ENCODE assay signal across 12 cellular contexts in genomic region chr2:203891474-203891873, GRCh38. TPM values are rescaled to one million over a fixed set of nuclear protein-coding genes. Genes with fewer than 3 reads are reported as not detected.
DNase-seq lines count a peak whose midpoint lies in the region; ATAC-seq and TF ChIP-seq lines count a peak whose summit lies in the region.
"Had no signal": no experiment of that assay in that cellular context is flagged by ENCODE, and none has a peak within 500 bp of the region (broad histone marks: within the 10 kb centered on the region; RNA-seq: fewer than 3 reads in every experiment).

No MANE protein-coding gene starts in this region.

- no peak overlapping the region for H3K4me3 ChIP-seq in NB4 (ENCODE audit: low read depth, low read length)
- no peak overlapping the region for H3K4me3 ChIP-seq in sigmoid colon
- H3K4me3 ChIP-seq: SK-N-MC, skin epidermis had no signal

- no peaks in the 10 kb centered on the region for H3K36me3 ChIP-seq in sigmoid colon

- intact Hi-C loops in sigmoid colon (cut with DNase I) = no loop called here

- H3K27me3 ChIP-seq in sigmoid colon = no peaks in the 10 kb centered on the region

- WGBS in sigmoid colon, 2 donors = 91 to 93% methylated on average over 2 of the region's 2 CpGs

- TF ChIP-seq CTCF in NB4 (IDR thresholded peaks at IDR 0.05; ENCODE audit: low read depth, low read length) (no peak), sigmoid colon (IDR thresholded peaks at IDR 0.05) (no peak)

- in situ Hi-C loops in G401 (cut with HindIII; ENCODE audit: low sequenced_read_pairs) = no loop called here

- H3K9me3 ChIP-seq in sigmoid colon = no peaks in the 10 kb centered on the region

- no peak overlapping the region for H3K27ac ChIP-seq in sigmoid colon
- H3K27ac ChIP-seq: SK-N-MC had no signal

- H3K4me1 ChIP-seq in sigmoid colon = peaks cover 0 to 57% (median 32%) of the 10 kb centered on the region in 4 donors

- TF ChIP-seq POLR2A in NB4 (IDR thresholded peaks at IDR 0.05; ENCODE audit: extremely low read depth, insufficient read length) = no peak
- TF ChIP-seq POLR2A in sigmoid colon (IDR thresholded peaks at IDR 0.05) = no peak

- DNase-seq in activated CD4-positive, CD25-positive, alpha-beta regulatory T cell treated with anti-CD3 and anti-CD28 coated beads, Interleukin-2, amount 50 U/mL, for 72 hours = no peak
- DNase-seq in NB4 (ENCODE audit: low read depth) (peak; percentile 60), amniotic epithelial cell (ENCODE audit: low read depth) (peak; percentile 36), sigmoid colon (peak; percentile 67), G401 (ENCODE audit: low spot score) (no peak), NCI-H82 treated with DMSO at 0.1 percent for 48 hours (lab: John Stamatoyannopoulos, UW; ENCODE audit: unreplicated experiment) (no peak), NCI-H2081 treated with DMSO at 0.1 percent for 48 hours (lab: John Stamatoyannopoulos, UW) (no peak)
- DNase-seq: DND-41 had no signal

- TF ChIP-seq EP300 in sigmoid colon (IDR thresholded peaks at IDR 0.05) = no peak

- peak; percentile 67 for ATAC-seq in activated CD4-positive, CD25-positive, alpha-beta regulatory T cell treated with anti-CD3 and anti-CD28 coated beads, Interleukin-2, amount 50 U/mL, for 24 hours

RNA-seq across cellular contexts. Expression of gene CTLA4, which starts 23.9 kb away (rescaled TPM):
- total RNA-seq in sigmoid colon = under 1 TPM in 1 of 4 donors, not detected in 3; 0.49 TPM
- polyA plus RNA-seq in sigmoid colon = 1 to 10 TPM in 1 of 3 donors, not detected in 2; 9.0 TPM
- total RNA-seq in G401 (2014; rRNA removed; shearing (Covaris generic)) = not detected in 2 replicates

RNA-seq across cellular contexts. Expression of gene ICOS, which starts 45.1 kb away (rescaled TPM):
- under 1 TPM in 1 of 4 donors, not detected in 3; 0.27 TPM for total RNA-seq in sigmoid colon
- polyA plus RNA-seq in sigmoid colon = 1 to 10 TPM in 1 of 3 donors, not detected in 2; 6.4 TPM
- not detected in 2 replicates for total RNA-seq in G401 (2014; rRNA removed; shearing (Covaris generic))
- total RNA-seq: dermis microvascular lymphatic vessel endothelial cell had no signal

Comparison
In these comparisons a context has a peak if more than half of its experiments do, and no peak if none do; other contexts are left out.
1. DNase-seq: peak in NB4 (single experiment), amniotic epithelial cell (single experiment) and sigmoid colon (single experiment); none in activated CD4-positive, CD25-positive, alpha-beta regulatory T cell treated with anti-CD3 and anti-CD28 coated beads, Interleukin-2, amount 50 U/mL, for 72 hours (single experiment), G401 (single experiment), NCI-H82 treated with DMSO at 0.1 percent for 48 hours (single experiment) and NCI-H2081 treated with DMSO at 0.1 percent for 48 hours (single experiment).